ENCODE assay signal across 15 cellular contexts in the genomic region with DNA sequence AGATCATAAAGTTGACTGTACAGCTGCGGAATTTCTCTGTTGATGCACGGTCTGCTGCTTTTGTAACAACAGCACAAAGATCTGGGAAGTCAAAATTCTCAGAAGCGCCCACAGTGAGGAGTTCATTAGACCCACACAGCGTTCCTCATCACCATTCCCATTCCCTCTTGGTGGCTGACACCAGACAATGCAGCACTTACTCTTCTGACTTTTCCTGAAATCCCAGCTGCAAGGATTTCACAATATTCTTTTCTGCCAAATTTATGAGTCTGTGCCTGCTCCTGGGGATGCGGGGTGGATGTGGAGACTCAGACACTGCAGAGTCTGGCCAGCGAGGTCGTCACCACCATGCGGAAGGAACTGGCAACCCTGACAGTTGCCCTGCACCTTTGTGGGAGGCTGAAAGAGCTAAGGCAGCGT.
DNase-seq lines count a peak whose midpoint lies in the region; ATAC-seq, FAIRE-seq and TF ChIP-seq lines count a peak whose summit lies in the region.
"Had no signal": no experiment of that assay in that cellular context is flagged by ENCODE, and none has a peak within 500 bp of the region (broad histone marks: within the 10 kb centered on the region; RNA-seq: fewer than 3 reads in every experiment).

No MANE protein-coding gene starts in this region.

- no peak overlapping the region for H2BK5ac ChIP-seq in trophoblast cell (ENCODE audit: low read depth, low read length, poor library complexity)

- no peak overlapping the region for H3K18ac ChIP-seq in trophoblast cell (ENCODE audit: low read length)

- intact Hi-C loops in left ventricle myocardium inferior (cut with micrococcal nuclease) = no loop called here

- H3K36me3 ChIP-seq in bronchial epithelial cell (ENCODE audit: control insufficient read depth, insufficient read depth, low read length) (no peaks in the 10 kb centered on the region), left ventricle myocardium inferior (no peaks in the 10 kb centered on the region), trophoblast cell (ENCODE audit: control insufficient read depth in 1 of 2, insufficient read depth in 2 of 2, low read length in 2 of 2) (no peaks in the 10 kb centered on the region)

- no peak overlapping the region for H3K4ac ChIP-seq in trophoblast cell (ENCODE audit: low read depth, low read length)

- FAIRE-seq in bronchial epithelial cell (lab: Jason Lieb, UNC) = peak; percentile 76
- FAIRE-seq: A549 had no signal

- H3K4me1 ChIP-seq in left ventricle myocardium inferior (peaks cover 20% of the 10 kb centered on the region), trophoblast cell (ENCODE audit: control insufficient read depth in 1 of 2, insufficient read depth in 2 of 2, low read length in 2 of 2) (no peaks in the 10 kb centered on the region)
- H3K4me1 ChIP-seq: foreskin keratinocyte had no signal

- H3K9ac ChIP-seq in trophoblast cell (ENCODE audit: low read length) = no peak overlapping the region

- no CpG with 5 or more reads among the region's 9 CpGs for WGBS in trophoblast cell (ENCODE audit: extremely low coverage, insufficient coverage, insufficient read length)

- H3K23ac ChIP-seq in trophoblast cell (ENCODE audit: low read length) = no peak overlapping the region

- no peak overlapping the region for H4K12ac ChIP-seq in trophoblast cell (ENCODE audit: low read depth, low read length)

- H3K27ac ChIP-seq in left ventricle myocardium inferior (replicated peaks) = peak overlapping the region; percentile 70
- no peak overlapping the region for H3K27ac ChIP-seq in trophoblast cell (ENCODE audit: low read depth, low read length)
- H3K27ac ChIP-seq: A549, foreskin keratinocyte had no signal

- ATAC-seq in GM21423 (IDR thresholded peaks at IDR 0.05; ENCODE audit: unreplicated experiment) (no peak), GM19463 (IDR thresholded peaks at IDR 0.05; ENCODE audit: unreplicated experiment) (no peak)
- ATAC-seq: A549; foreskin keratinocyte; naive thymus-derived CD4-positive, alpha-beta T cell had no signal

- no peak overlapping the region for H4K91ac ChIP-seq in trophoblast cell (ENCODE audit: low read depth, low read length)

- no peak overlapping the region for H2AFZ ChIP-seq in trophoblast cell (ENCODE audit: insufficient read depth, low read length, poor library complexity)

- no peak overlapping the region for H3K14ac ChIP-seq in trophoblast cell (ENCODE audit: low read length)

- TF ChIP-seq CTCF in AG09309 (IDR thresholded peaks at IDR 0.05; ENCODE audit: control insufficient read depth, insufficient read depth, low read depth, low read length, missing control alignments) (no peak), bronchial epithelial cell (IDR thresholded peaks at IDR 0.05; ENCODE audit: insufficient read depth, low read length, severe bottlenecking) (no peak), left ventricle myocardium inferior (IDR thresholded peaks at IDR 0.05; ENCODE audit: borderline replicate concordance) (no peak)

- no peak overlapping the region for H2AK5ac ChIP-seq in trophoblast cell (ENCODE audit: low read length)

- no peaks in the 10 kb centered on the region for H3K9me3 ChIP-seq in left ventricle myocardium inferior (replicated peaks)
- peaks cover 3% of the 10 kb centered on the region for H3K9me3 ChIP-seq in trophoblast cell (ENCODE audit: insufficient read depth, low read depth, low read length)
- H3K9me3 ChIP-seq: A549 had no signal

- H3K4me2 ChIP-seq in trophoblast cell (ENCODE audit: low read length) = no peak overlapping the region
- H3K4me2 ChIP-seq: A549 had no signal

- H3K4me3 ChIP-seq in AG09309 (ENCODE audit: control insufficient read depth, low read depth, low read length) (no peak overlapping the region), bronchial epithelial cell (ENCODE audit: low read depth, low read length) (no peak overlapping the region), left ventricle myocardium inferior (no peak overlapping the region), trophoblast cell (ENCODE audit: low read depth, low read length) (no peak overlapping the region)
- H3K4me3 ChIP-seq: A549 had no signal

- DNase-seq in AG09309 (ENCODE audit: low read depth) = peak; percentile 42
- DNase-seq in bronchial epithelial cell (ENCODE audit: low read depth) = no peak
- DNase-seq in left ventricle myocardium inferior = peak; percentile 52
- peak; percentile 41 to 59 for DNase-seq in trophoblast cell
- no peak for DNase-seq in amniotic stem cell (lab: John Stamatoyannopoulos, UW)
- no peak for DNase-seq in stimulated activated CD4-positive, alpha-beta T cell treated with anti-CD3 and anti-CD28 coated beads, Interleukin-2, amount 100 ng/mL, for 48 hours
- DNase-seq: activated CD4-positive, CD25-positive, alpha-beta regulatory T cell treated with anti-CD3 and anti-CD28 coated beads, Interleukin-2, amount 50 U/mL, for 72 hours; activated CD8-positive, alpha-beta memory T cell treated with anti-CD3 and anti-CD28 coated beads, Interleukin-2, amount 50 U/mL, for 48 hours; foreskin keratinocyte; naive thymus-derived CD4-positive, alpha-beta T cell; NCI-H524 treated with DMSO at 0.1 percent for 48 hours; stimulated activated CD4-positive, alpha-beta T cell treated with anti-CD3 and anti-CD28 coated beads, Interleukin-12 subunit alpha, Interleukin-12 subunit beta, amount 100 ng/mL, for 4 hours had no signal

- no peaks in the 10 kb centered on the region for H3K79me2 ChIP-seq in trophoblast cell (ENCODE audit: control insufficient read depth, insufficient read depth, low read length, poor library complexity)

- H3K79me1 ChIP-seq in trophoblast cell (ENCODE audit: low read length) = no peaks in the 10 kb centered on the region

- no peak overlapping the region for H4K8ac ChIP-seq in trophoblast cell (ENCODE audit: low read depth, low read length)

- H3K27me3 ChIP-seq in bronchial epithelial cell (ENCODE audit: control insufficient read depth, insufficient read depth, low read length) = no peaks in the 10 kb centered on the region
- no peaks in the 10 kb centered on the region for H3K27me3 ChIP-seq in left ventricle myocardium inferior (ENCODE audit: low read depth)
- no peaks in the 10 kb centered on the region for H3K27me3 ChIP-seq in trophoblast cell (ENCODE audit: insufficient read depth, low read length)
- H3K27me3 ChIP-seq: foreskin keratinocyte had no signal

- no peak overlapping the region for H2BK12ac ChIP-seq in trophoblast cell (ENCODE audit: low read length)

- no peak overlapping the region for H2BK120ac ChIP-seq in trophoblast cell (ENCODE audit: insufficient read depth, low read length, poor library complexity)

Comparison
In these comparisons a context has a peak if more than half of its experiments do, and no peak if none do; other contexts are left out.
1. DNase-seq: peak in AG09309 (single experiment), left ventricle myocardium inferior (single experiment) and trophoblast cell (2 of 2); none in bronchial epithelial cell (single experiment), amniotic stem cell (single experiment) and stimulated activated CD4-positive, alpha-beta T cell treated with anti-CD3 and anti-CD28 coated beads, Interleukin-2, amount 100 ng/mL, for 48 hours (0 of 2).